In the genomic region with DNA sequence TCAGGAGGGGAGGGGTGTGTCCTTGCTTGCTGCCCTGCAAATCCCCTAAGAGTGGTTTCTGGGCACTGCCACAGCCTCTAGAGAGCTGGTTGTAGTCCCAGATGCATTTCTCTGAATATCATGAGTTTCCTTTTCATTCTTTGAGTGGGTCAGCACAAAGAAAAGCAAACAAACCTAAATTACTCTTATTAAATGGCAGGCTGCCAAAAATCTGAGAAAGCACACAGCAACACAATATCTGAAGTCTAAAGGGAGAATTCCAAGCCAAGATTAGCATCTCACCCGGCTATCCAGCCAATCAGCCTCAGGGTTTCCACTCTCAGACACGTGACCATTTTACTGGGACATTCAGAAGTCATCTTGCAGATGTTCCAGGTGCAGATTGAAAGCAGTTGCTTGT, we compare ENCODE assay signal across 10 cellular contexts.
DNase-seq lines count a peak whose midpoint lies in the region; ATAC-seq and TF ChIP-seq lines count a peak whose summit lies in the region.
"Had no signal": no experiment of that assay in that cellular context is flagged by ENCODE, and none has a peak within 500 bp of the region (broad histone marks: within the 10 kb centered on the region; RNA-seq: fewer than 3 reads in every experiment).

No MANE protein-coding gene starts in this region.

- TF ChIP-seq CTCF in fibroblast of villous mesenchyme (IDR thresholded peaks at IDR 0.05; ENCODE audit: insufficient read depth, low read depth, low read length) (no peak), upper lobe of left lung (IDR thresholded peaks at IDR 0.05) (no peak), colonic mucosa (IDR thresholded peaks at IDR 0.05) (no peak)

- H3K4me3 Mint-ChIP-seq in activated naive CD8-positive, alpha-beta T cell treated with anti-CD3 and anti-CD28 coated beads for 36 hours, result no peak overlapping the region

- no peaks in the 10 kb centered on the region for H3K36me3 ChIP-seq in upper lobe of left lung
- H3K36me3 ChIP-seq in colonic mucosa, result no peaks in the 10 kb centered on the region
- H3K36me3 ChIP-seq: cardiac muscle cell had no signal

- H3K27me3 Mint-ChIP-seq in activated naive CD8-positive, alpha-beta T cell treated with anti-CD3 and anti-CD28 coated beads for 36 hours, result no peaks in the 10 kb centered on the region

- H3K9me3 ChIP-seq in right cardiac atrium (ENCODE audit: control insufficient read depth, low read length) (no peaks in the 10 kb centered on the region), upper lobe of left lung (no peaks in the 10 kb centered on the region), colonic mucosa (no peaks in the 10 kb centered on the region)

- H3K4me3 ChIP-seq in right cardiac atrium (ENCODE audit: low read length) (no peak overlapping the region), fibroblast of villous mesenchyme (ENCODE audit: low read depth, low read length) (no peak overlapping the region), upper lobe of left lung (no peak overlapping the region), colonic mucosa (no peak overlapping the region)
- H3K4me3 ChIP-seq: cardiac muscle cell had no signal

- H3K9ac ChIP-seq in colonic mucosa (ENCODE audit: low read depth in 2 of 2, low read length in 2 of 2), result no peak overlapping the region

- H3K9me3 Mint-ChIP-seq in activated naive CD8-positive, alpha-beta T cell treated with anti-CD3 and anti-CD28 coated beads for 36 hours, result no peaks in the 10 kb centered on the region

- no peaks in the 10 kb centered on the region for H3K27me3 ChIP-seq in right cardiac atrium (ENCODE audit: control insufficient read depth, insufficient read depth)
- no peaks in the 10 kb centered on the region for H3K27me3 ChIP-seq in upper lobe of left lung
- no peaks in the 10 kb centered on the region for H3K27me3 ChIP-seq in colonic mucosa
- H3K27me3 ChIP-seq: cardiac muscle cell had no signal

- DNase-seq in Right ventricle myocardium superior, result no peak
- no peak for DNase-seq in right cardiac atrium
- DNase-seq in NCI-H510A treated with DMSO at 0.1 percent for 48 hours (lab: John Stamatoyannopoulos, UW), result peak; percentile 95
- DNase-seq in fibroblast of villous mesenchyme (ENCODE audit: low read depth), result peak; percentile 68
- DNase-seq in upper lobe of left lung, result peak in 1 of 2 donors; percentile 57
- no peak for DNase-seq in colonic mucosa
- no peak for DNase-seq in activated naive CD8-positive, alpha-beta T cell treated with anti-CD3 and anti-CD28 coated beads for 36 hours
- no peak for DNase-seq in DMS114 treated with DMSO at 0.1 percent for 48 hours (lab: John Stamatoyannopoulos, UW; ENCODE audit: unreplicated experiment)
- DNase-seq: AML-193 had no signal

- ATAC-seq in Right ventricle myocardium superior (ENCODE audit: poor library complexity) (peak; percentile 27), right cardiac atrium (no peak), upper lobe of left lung (ENCODE audit: low FRiP score in 2 of 2) (peak; percentile 60 to 82)

- H3K4me1 ChIP-seq in right cardiac atrium (ENCODE audit: control insufficient read depth, insufficient read depth, low read length) (peaks cover 2% of the 10 kb centered on the region), upper lobe of left lung (peaks cover 0 to 15% (median 6%) of the 10 kb centered on the region in 4 donors), colonic mucosa (no peaks in the 10 kb centered on the region)

- H3K4me1 Mint-ChIP-seq in activated naive CD8-positive, alpha-beta T cell treated with anti-CD3 and anti-CD28 coated beads for 36 hours, result no peaks in the 10 kb centered on the region

- no peak for TF ChIP-seq EP300 in upper lobe of left lung (IDR thresholded peaks at IDR 0.05)

- TF ChIP-seq POLR2A in upper lobe of left lung (IDR thresholded peaks at IDR 0.05), result no peak

- intact Hi-C loops in Right ventricle myocardium superior (cut with DNase I) (no loop called here), right cardiac atrium (cut with DNase I) (no loop called here), colonic mucosa (cut with DNase I) (no loop called here)

- no peaks in the 10 kb centered on the region for H3K36me3 Mint-ChIP-seq in activated naive CD8-positive, alpha-beta T cell treated with anti-CD3 and anti-CD28 coated beads for 36 hours

- no peak overlapping the region for H3K27ac ChIP-seq in right cardiac atrium (ENCODE audit: low read length)
- H3K27ac ChIP-seq in upper lobe of left lung, result no peak overlapping the region
- no peak overlapping the region for H3K27ac ChIP-seq in colonic mucosa
- H3K27ac ChIP-seq: cardiac muscle cell had no signal

- H3K27ac Mint-ChIP-seq in activated naive CD8-positive, alpha-beta T cell treated with anti-CD3 and anti-CD28 coated beads for 36 hours, result no peak overlapping the region

- WGBS in right cardiac atrium, result 17% methylated on average over 2 of the region's 2 CpGs
- 21 to 40% methylated on average over 2 of the region's 2 CpGs for WGBS in upper lobe of left lung, 2 donors

Comparison
In these comparisons a context has a peak if more than half of its experiments do, and no peak if none do; other contexts are left out.
1. ATAC-seq: peak in Right ventricle myocardium superior (single experiment) and upper lobe of left lung (2 of 2); none in right cardiac atrium (0 of 2).
2. DNase-seq: peak in NCI-H510A treated with DMSO at 0.1 percent for 48 hours (single experiment) and fibroblast of villous mesenchyme (single experiment); none in Right ventricle myocardium superior (single experiment), right cardiac atrium (0 of 3), colonic mucosa (single experiment), activated naive CD8-positive, alpha-beta T cell treated with anti-CD3 and anti-CD28 coated beads for 36 hours (single experiment) and DMS114 treated with DMSO at 0.1 percent for 48 hours (single experiment).